Comparison of ENCODE assay signal across 8 cellular contexts in genomic region chr1:35708179-35708891, GRCh38. TPM values are rescaled to one million over a fixed set of nuclear protein-coding genes. Genes with fewer than 3 reads are reported as not detected.
A peak's percentile ranks its signal among the peaks of the same experiment; 100 is the strongest.
DNase-seq lines count a peak whose midpoint lies in the region; ATAC-seq and TF ChIP-seq lines count a peak whose summit lies in the region.

No MANE protein-coding gene starts in this region.

- no peak overlapping the region for H3K27ac Mint-ChIP-seq in activated CD4-positive, alpha-beta memory T cell treated with anti-CD3 and anti-CD28 coated beads for 36 hours

- peak overlapping the region; percentile 47 for H3K4me3 ChIP-seq in AG09309 (ENCODE audit: control insufficient read depth, low read depth, low read length)
- H3K4me3 ChIP-seq in HUES64 (ENCODE audit: low read length) = peak overlapping the region; percentile 66
- H3K4me3 ChIP-seq in foreskin fibroblast (ENCODE audit: low read depth in 1 of 2, low read length in 2 of 2) = peak overlapping the region; percentile 46 to 48
- peak overlapping the region; percentile 53 for H3K4me3 ChIP-seq in retinal pigment epithelial cell (ENCODE audit: low read length)

- no peaks in the 10 kb centered on the region for H3K36me3 Mint-ChIP-seq in activated CD4-positive, alpha-beta memory T cell treated with anti-CD3 and anti-CD28 coated beads for 36 hours

- POLR2A ChIA-PET in activated CD4-positive, alpha-beta memory T cell treated with anti-CD3 and anti-CD28 coated beads for 36 hours (lab: Charles Lee) = interaction anchor here (1.5 kb wide), 1 partner anchor 7 kb away, joined by 5 read pairs; no protein-coding TSS in a partner anchor

- peaks cover 16% of the 10 kb centered on the region; the same call in 1 of the 2 replicates for H3K27me3 ChIP-seq in HUES64 (ENCODE audit: insufficient read depth, low read length)

- CTCF ChIA-PET in activated CD4-positive, alpha-beta memory T cell treated with anti-CD3 and anti-CD28 coated beads for 36 hours (lab: Charles Lee) = interaction anchor here (1.2 kb wide), 1 partner anchor 18 kb away, joined by 3 read pairs; no protein-coding TSS in a partner anchor

- H3K4me1 Mint-ChIP-seq in activated CD4-positive, alpha-beta memory T cell treated with anti-CD3 and anti-CD28 coated beads for 36 hours (ENCODE audit: low read depth) = peaks cover 17% of the 10 kb centered on the region

- peak overlapping the region; percentile 45 for H3K4me3 Mint-ChIP-seq in activated CD4-positive, alpha-beta memory T cell treated with anti-CD3 and anti-CD28 coated beads for 36 hours

- DNase-seq in AG09309 (ENCODE audit: low read depth) (no peak), foreskin fibroblast (peak in 1 of 2 donors; percentile 31), retinal pigment epithelial cell (ENCODE audit: low read depth) (no peak), T-helper 9 cell (no peak)
- peak; percentile 53 for DNase-seq in activated CD4-positive, alpha-beta memory T cell treated with anti-CD3 and anti-CD28 coated beads for 36 hours

- peaks cover 11% of the 10 kb centered on the region for H3K4me1 ChIP-seq in HUES64 (ENCODE audit: insufficient read depth, low read length)

- no peak for TF ChIP-seq CTCF in AG09309 (IDR thresholded peaks at IDR 0.05; ENCODE audit: control insufficient read depth, insufficient read depth, low read depth, low read length, missing control alignments)
- no peak for TF ChIP-seq CTCF in foreskin fibroblast (IDR thresholded peaks at IDR 0.05; ENCODE audit: low read depth, low read length)
- TF ChIP-seq CTCF in retinal pigment epithelial cell (conservative IDR thresholded peaks at IDR 0.05; ENCODE audit: low read depth, low read length) = no peak

- ATAC-seq in HG02852 (IDR thresholded peaks at IDR 0.05; ENCODE audit: unreplicated experiment) (no peak), GM21529 (IDR thresholded peaks at IDR 0.05; ENCODE audit: unreplicated experiment) (no peak)

- H3K27ac ChIP-seq in HUES64 (ENCODE audit: low read depth, low read length) = peak overlapping the region; percentile 49; the same call in 1 of the 2 replicates

- no peaks in the 10 kb centered on the region for H3K36me3 ChIP-seq in HUES64 (ENCODE audit: insufficient read depth, low read length)

- H3K27me3 Mint-ChIP-seq in activated CD4-positive, alpha-beta memory T cell treated with anti-CD3 and anti-CD28 coated beads for 36 hours = peaks cover 29% of the 10 kb centered on the region

- WGBS in HUES64 = 8% methylated on average over 37 of the region's 40 CpGs

- peak overlapping the region; percentile 87 for H3K9ac ChIP-seq in HUES64 (ENCODE audit: low read depth, low read length)

- intact Hi-C loops in activated CD4-positive, alpha-beta memory T cell treated with anti-CD3 and anti-CD28 coated beads for 36 hours (cut with micrococcal nuclease) = no loop called here

- H3K9me3 Mint-ChIP-seq in activated CD4-positive, alpha-beta memory T cell treated with anti-CD3 and anti-CD28 coated beads for 36 hours = no peaks in the 10 kb centered on the region

- no peaks in the 10 kb centered on the region for H3K9me3 ChIP-seq in HUES64 (ENCODE audit: insufficient read depth, low read depth, low read length)

RNA-seq across cellular contexts. Expression of gene C1orf216, which starts 10.3 kb away (rescaled TPM):
- 9.9 TPM for polyA plus RNA-seq in HUES64 (2013, experiment 1 of 2)
- polyA plus RNA-seq in HUES64 (2013, experiment 2 of 2) = 8.4 TPM
- 10 to 100 TPM; 11.2 to 11.6 TPM for total RNA-seq in activated CD4-positive, alpha-beta memory T cell treated with anti-CD3 and anti-CD28 coated beads for 36 hours
